In genomic region chr3:51682079-51682478, GRCh38 we compare ENCODE assay signal across 8 cellular contexts. TPM values are rescaled to one million over a fixed set of nuclear protein-coding genes. Genes with fewer than 3 reads are reported as not detected.
DNase-seq lines count a peak whose midpoint lies in the region; ATAC-seq, FAIRE-seq and TF ChIP-seq lines count a peak whose summit lies in the region.

No MANE protein-coding gene starts in this region.

- no peak for TF ChIP-seq POLR2A in gastroesophageal sphincter (IDR thresholded peaks at IDR 0.05)

- peak; percentile 86 for DNase-seq in G401 (ENCODE audit: low spot score)
- peak; percentile 88 for DNase-seq in Jurkat, Clone E6-1 (ENCODE audit: low read depth, low spot score)
- DNase-seq in SIG-M5 treated with dmso at 0.1 percent for 504 hours (lab: John Stamatoyannopoulos, UW; ENCODE audit: unreplicated experiment): peak; percentile 93
- peak; percentile 57 for DNase-seq in activated gamma-delta T cell treated with anti-CD3 and anti-CD28 coated beads, Interleukin-2, amount 50 U/mL, for 16 hours (ENCODE audit: low read depth)
- peak; percentile 87 for DNase-seq in urothelium cell line (ENCODE audit: low spot score)

- H3K27me3 ChIP-seq in gastroesophageal sphincter: no peaks in the 10 kb centered on the region
- no peaks in the 10 kb centered on the region for H3K27me3 ChIP-seq in parathyroid adenoma (ENCODE audit: control insufficient read depth, insufficient read depth, low read length)

- H2AFZ ChIP-seq in parathyroid adenoma: no peak overlapping the region

- peaks cover 30% of the 10 kb centered on the region for H3K79me2 ChIP-seq in parathyroid adenoma

- H3K27ac ChIP-seq in gastroesophageal sphincter (peak overlapping the region in 1 of 4 donors; percentile 17), parathyroid adenoma (no peak overlapping the region)

- H3K4me2 ChIP-seq in parathyroid adenoma (ENCODE audit: low read length): no peak overlapping the region

- WGBS in gastroesophageal sphincter (ENCODE audit: low coverage in 1 of 2), 2 donors: 21 to 33% methylated on average over 3 of the region's 4 CpGs

- no peak overlapping the region for H3K9ac ChIP-seq in parathyroid adenoma

- in situ Hi-C loops in G401 (cut with HindIII; ENCODE audit: low sequenced_read_pairs): no loop called here

- H3K36me3 ChIP-seq in gastroesophageal sphincter (peaks cover 0 to 87% of the 10 kb centered on the region in 2 donors), parathyroid adenoma (ENCODE audit: control insufficient read depth, insufficient read depth, low read length) (no peaks in the 10 kb centered on the region)

- FAIRE-seq in urothelium cell line (lab: Jason Lieb, UNC): peak; percentile 97

- peak in 3 of 4 experiments; percentile 75 to 81 (median 76) for TF ChIP-seq CTCF in gastroesophageal sphincter (IDR thresholded peaks at IDR 0.05)
- peak; percentile 91 for TF ChIP-seq CTCF in parathyroid adenoma (IDR thresholded peaks at IDR 0.05)

- H3K4me1 ChIP-seq in gastroesophageal sphincter: peaks cover 0 to 80% (median 22%) of the 10 kb centered on the region in 3 donors
- H3K4me1 ChIP-seq in parathyroid adenoma: no peaks in the 10 kb centered on the region

- TF ChIP-seq EP300 in gastroesophageal sphincter (IDR thresholded peaks at IDR 0.05): no peak

- H3K9me3 ChIP-seq in gastroesophageal sphincter (no peaks in the 10 kb centered on the region), parathyroid adenoma (ENCODE audit: control insufficient read depth, low read length) (no peaks in the 10 kb centered on the region)

- peak overlapping the region; percentile 1 for H3K4me3 ChIP-seq in Jurkat, Clone E6-1 (ENCODE audit: low read length)
- H3K4me3 ChIP-seq in gastroesophageal sphincter (no peak overlapping the region), parathyroid adenoma (ENCODE audit: low read depth, low read length) (no peak overlapping the region)

- ATAC-seq in GM21717 (IDR thresholded peaks at IDR 0.05; ENCODE audit: unreplicated experiment) (peak; percentile 71), gastroesophageal sphincter (peak; percentile 52)

RNA-seq across cellular contexts. Expression of gene TEX264, which starts 11.0 kb away (rescaled TPM):
- 67.9 and 69.7 TPM in 2 replicates for total RNA-seq in G401 (2014; rRNA removed; shearing (Covaris generic))
- polyA plus RNA-seq in Jurkat, Clone E6-1 (2012; ENCODE audit: insufficient read depth, insufficient read length): 54.7 TPM
- 10 to 100 TPM; 43.9 to 67.5 (median 51.4) TPM for total RNA-seq in gastroesophageal sphincter

RNA-seq across cellular contexts. Expression of gene GRM2, which starts 24.8 kb away (rescaled TPM):
- under 0.01 TPM in 1 of 2 replicates, not detected in the other for total RNA-seq in G401 (2014; rRNA removed; shearing (Covaris generic))
- polyA plus RNA-seq in Jurkat, Clone E6-1 (2012; ENCODE audit: insufficient read depth, insufficient read length): not detected
- under 1 TPM in 2 of 4 donors, not detected in 2; 0.12 to 0.13 TPM for total RNA-seq in gastroesophageal sphincter
